ENCODE assay signal across 23 cellular contexts in genomic region chr7:45161842-45162241, GRCh38. TPM values are rescaled to one million over a fixed set of nuclear protein-coding genes. Genes with fewer than 3 reads are reported as not detected.
"Had no signal": no experiment of that assay in that cellular context is flagged by ENCODE, and none has a peak within 500 bp of the region (broad histone marks: within the 10 kb centered on the region; RNA-seq: fewer than 3 reads in every experiment).

No MANE protein-coding gene starts in this region.

- H3K36me3 Mint-ChIP-seq: activated naive CD8-positive, alpha-beta T cell treated with anti-CD3 and anti-CD28 coated beads, Interleukin-2, amount 10 ng/mL, durations not matched to agents 7 days and 5 days had no signal

- ATAC-seq: activated CD4-positive, CD25-positive, alpha-beta regulatory T cell treated with anti-CD3 and anti-CD28 coated beads, Interleukin-2, amount 50 U/mL, for 24 hours; left lobe of liver; naive thymus-derived CD8-positive, alpha-beta T cell; stimulated activated naive CD8-positive, alpha-beta T cell treated with anti-CD3 and anti-CD28 coated beads, Interleukin-15, amount 100 ng/mL, for 72 hours had no signal

- H3K27ac Mint-ChIP-seq: activated CD4-positive, alpha-beta memory T cell treated with anti-CD3 and anti-CD28 coated beads, Interleukin-2, amount 10 ng/mL, durations not matched to agents 7 days and 5 days had no signal

- H3K27ac ChIP-seq: prostate gland, transverse colon, vagina, VCaP had no signal

- H3K36me3 ChIP-seq: prostate gland, transverse colon, vagina had no signal

- H3K4me1 ChIP-seq: prostate gland had no signal

- H3K9me3 ChIP-seq: prostate gland, transverse colon, vagina had no signal

- DNase-seq: activated CD4-positive, alpha-beta memory T cell treated with anti-CD3 and anti-CD28 coated beads, Interleukin-2, amount 10 ng/mL, durations not matched to agents 7 days and 5 days; activated CD4-positive, alpha-beta T cell treated with anti-CD3 and anti-CD28 coated beads, Interleukin-2, amount 10 ng/mL, durations not matched to agents 24 days and 14 days; activated gamma-delta T cell treated with Interleukin-2 at 50 U/mL for 16 hours; activated naive CD8-positive, alpha-beta T cell treated with anti-CD3 and anti-CD28 coated beads, Interleukin-2, amount 10 ng/mL, durations not matched to agents 7 days and 5 days; amniotic stem cell; cerebellar nuclear complex; erythroblast; foreskin fibroblast; stimulated activated CD4-positive, alpha-beta T cell treated with anti-CD3 and anti-CD28 coated beads, Interleukin-12 subunit alpha, Interleukin-12 subunit beta, amount 100 ng/mL, for 4 hours; stimulated activated CD4-positive, alpha-beta T cell treated with anti-CD3 and anti-CD28 coated beads, Interleukin-4, amount 100 ng/mL, for 4 hours; stimulated activated naive CD8-positive, alpha-beta T cell treated with anti-CD3 and anti-CD28 coated beads, Interleukin-15, amount 100 ng/mL, for 72 hours; transverse colon had no signal

- H3K4me3 Mint-ChIP-seq: activated CD4-positive, alpha-beta memory T cell treated with anti-CD3 and anti-CD28 coated beads, Interleukin-2, amount 10 ng/mL, durations not matched to agents 7 days and 5 days; activated CD4-positive, alpha-beta T cell treated with anti-CD3 and anti-CD28 coated beads, Interleukin-2, amount 10 ng/mL, durations not matched to agents 24 days and 14 days; activated naive CD8-positive, alpha-beta T cell treated with anti-CD3 and anti-CD28 coated beads, Interleukin-2, amount 10 ng/mL, durations not matched to agents 7 days and 5 days; naive thymus-derived CD8-positive, alpha-beta T cell; stimulated activated naive CD8-positive, alpha-beta T cell treated with anti-CD3 and anti-CD28 coated beads, Interleukin-15, amount 100 ng/mL, for 72 hours had no signal

- H3K4me3 ChIP-seq: prostate gland, transverse colon, vagina had no signal

RNA-seq across cellular contexts. Expression of gene RAMP3, which starts 4.3 kb away (rescaled TPM):
- total RNA-seq: activated CD4-positive, alpha-beta memory T cell treated with anti-CD3 and anti-CD28 coated beads, Interleukin-2, amount 10 ng/mL, durations not matched to agents 7 days and 5 days; activated CD4-positive, alpha-beta T cell treated with anti-CD3 and anti-CD28 coated beads, Interleukin-2, amount 10 ng/mL, durations not matched to agents 24 days and 14 days; activated naive CD8-positive, alpha-beta T cell treated with anti-CD3 and anti-CD28 coated beads, Interleukin-2, amount 10 ng/mL, durations not matched to agents 7 days and 5 days; bronchial epithelial cell; kidney epithelial cell; naive thymus-derived CD8-positive, alpha-beta T cell; osteocyte; T-helper 2 cell treated with Interferon-gamma antibody and Interleukin-4, amounts not matched to agents 100 ng/mL and 5 ng/mL, for 36 hours had no signal
- polyA plus RNA-seq: fibroblast of lung; naive thymus-derived CD8-positive, alpha-beta T cell had no signal
